20 cellular contexts compared by ENCODE assay signal in genomic region chr17:8020776-8021564, GRCh38. TPM values are rescaled to one million over a fixed set of nuclear protein-coding genes. Genes with fewer than 3 reads are reported as not detected.
DNase-seq lines count a peak whose midpoint lies in the region; ATAC-seq, FAIRE-seq and TF ChIP-seq lines count a peak whose summit lies in the region.
"Had no signal": no experiment of that assay in that cellular context is flagged by ENCODE, and none has a peak within 500 bp of the region (broad histone marks: within the 10 kb centered on the region; RNA-seq: fewer than 3 reads in every experiment).

No MANE protein-coding gene starts in this region.

- no peak overlapping the region for H3K9ac ChIP-seq in mammary epithelial cell (ENCODE audit: insufficient read depth, low read length)
- no peak overlapping the region for H3K9ac ChIP-seq in kidney (ENCODE audit: low read length in 2 of 2)
- H3K9ac ChIP-seq: BLaER1 treated with 17β-estradiol and CSF1 and Interleukin-3, amounts not matched to agents 10 nM and 100 nM had no signal

- CTCF ChIA-PET in MCF 10A (lab: Yijun Ruan, JAX): interaction anchor here (0.7 to 11.4 kb wide), 5 partner anchors 10 to 58 kb away, joined by 3 to 167 read pairs (median 14); partner anchors contain the start of gene ALOX15B
- CTCF ChIA-PET in mammary epithelial cell (lab: Charles Lee; ENCODE audit: low non-redundant PET): no interaction called here
- CTCF ChIA-PET in WTC11 (lab: Charles Lee): interaction anchor here (0.7 to 8.3 kb wide), 5 partner anchors 17 to 221 kb away, joined by 3 to 154 read pairs (median 4); partner anchors contain the start of gene ALOX15B
- CTCF ChIA-PET in CD4-positive, alpha-beta T cell (lab: Charles Lee): no interaction called here

- H3K4me1 ChIP-seq in mammary epithelial cell (ENCODE audit: insufficient read depth, low read length): peaks cover 52% of the 10 kb centered on the region
- H3K4me1 ChIP-seq in kidney (ENCODE audit: control insufficient read depth in 1 of 2, insufficient read depth in 1 of 2, low read depth in 1 of 2, low read length in 2 of 2): peaks cover 0 to 3% of the 10 kb centered on the region in 2 donors
- peaks cover 7 to 69% (median 31%) of the 10 kb centered on the region in 6 donors for H3K4me1 ChIP-seq in spleen

- H3K4me3 ChIP-seq in mammary epithelial cell (replicated peaks in 1 of 3; ENCODE audit: insufficient read depth in 1 of 3, low read depth in 2 of 3, low read length in 3 of 3): no peak overlapping the region
- H3K4me3 ChIP-seq in kidney (ENCODE audit: low read length in 2 of 2): no peak overlapping the region
- no peak overlapping the region for H3K4me3 ChIP-seq in spleen
- H3K4me3 ChIP-seq: BLaER1 treated with 17β-estradiol and CSF1 and Interleukin-3, amounts not matched to agents 10 nM and 100 nM; K562; SK-N-MC had no signal

- no peaks in the 10 kb centered on the region for H3K79me2 ChIP-seq in mammary epithelial cell (ENCODE audit: insufficient read depth, low read length)

- FAIRE-seq in kidney (lab: Jason Lieb, UNC): no peak
- FAIRE-seq: A204.1, K562 had no signal

- H3K27me3 ChIP-seq in mammary epithelial cell (ENCODE audit: insufficient read depth, low read length) (no peaks in the 10 kb centered on the region), spleen (replicated peaks in 1 of 7) (peaks cover 0 to 44% (median 8%) of the 10 kb centered on the region in 7 donors)
- peaks cover 4% of the 10 kb centered on the region for H3K27me3 ChIP-seq in CD4-positive, alpha-beta T cell (ENCODE audit: control insufficient read depth, insufficient read depth, low read length)

- H2AFZ ChIP-seq in mammary epithelial cell (ENCODE audit: low read depth, low read length): no peak overlapping the region

- H4K20me1 ChIP-seq in mammary epithelial cell (ENCODE audit: insufficient read depth, low read length): no peaks in the 10 kb centered on the region
- H4K20me1 ChIP-seq: BLaER1 treated with 17β-estradiol and CSF1 and Interleukin-3, amounts not matched to agents 10 nM and 100 nM had no signal

- POLR2A ChIA-PET in MCF 10A (lab: Yijun Ruan, JAX) (interaction anchor here (0.6 to 6.4 kb wide), 6 partner anchors 10 to 227 kb away, joined by 3 to 155 read pairs (median 6); partner anchors contain the start of genes ALOX15B, CNTROB, CTC1 and TRAPPC1), WTC11 (lab: Charles Lee) (no interaction called here)
- POLR2A ChIA-PET in CD4-positive, alpha-beta T cell (lab: Charles Lee): no interaction called here

- H3K36me3 ChIP-seq in mammary epithelial cell (ENCODE audit: insufficient read depth, low read length) (no peaks in the 10 kb centered on the region), kidney (ENCODE audit: control insufficient read depth in 1 of 2, insufficient read depth in 2 of 2, low read length in 2 of 2) (no peaks in the 10 kb centered on the region), spleen (no peaks in the 10 kb centered on the region)
- H3K36me3 ChIP-seq: BLaER1 treated with 17β-estradiol and CSF1 and Interleukin-3, amounts not matched to agents 10 nM and 100 nM had no signal

- H3K4me1 Mint-ChIP-seq in MCF 10A (ENCODE audit: insufficient read depth, unreplicated experiment): peaks cover 58% of the 10 kb centered on the region
- peaks cover 7% of the 10 kb centered on the region for H3K4me1 Mint-ChIP-seq in WTC11
- H3K4me1 Mint-ChIP-seq in CD4-positive, alpha-beta T cell (ENCODE audit: low read depth): peaks cover 6% of the 10 kb centered on the region

- in situ Hi-C loops in mammary epithelial cell (cut with MboI; ENCODE audit: low sequenced_read_pairs in 2 of 2): no loop called here

- H3K9me3 ChIP-seq in mammary epithelial cell (replicated peaks; ENCODE audit: insufficient read depth, low read length): no peaks in the 10 kb centered on the region
- no peaks in the 10 kb centered on the region for H3K9me3 ChIP-seq in kidney (ENCODE audit: control insufficient read depth in 1 of 2, low read length in 2 of 2)
- no peaks in the 10 kb centered on the region for H3K9me3 ChIP-seq in spleen
- H3K9me3 ChIP-seq in CD4-positive, alpha-beta T cell (ENCODE audit: control insufficient read depth, low read length): no peaks in the 10 kb centered on the region
- H3K9me3 ChIP-seq: BLaER1 treated with 17β-estradiol and CSF1 and Interleukin-3, amounts not matched to agents 10 nM and 100 nM had no signal

- H3K27ac Mint-ChIP-seq in MCF 10A (ENCODE audit: low read depth, unreplicated experiment) (peak overlapping the region; percentile 95), WTC11 (peak overlapping the region; percentile 69; the same call in 1 of the 2 replicates)
- H3K27ac Mint-ChIP-seq in CD4-positive, alpha-beta T cell: no peak overlapping the region

- BruUV-seq in MCF 10A (replicated peaks; lab: Mats Ljungman, UMichigan): no TSS peak
- BruUV-seq in mammary epithelial cell (replicated peaks; lab: Mats Ljungman, UMichigan): no TSS peak

- H3K9me3 Mint-ChIP-seq in MCF 10A (ENCODE audit: unreplicated experiment) (no peaks in the 10 kb centered on the region), WTC11 (no peaks in the 10 kb centered on the region)
- no peaks in the 10 kb centered on the region for H3K9me3 Mint-ChIP-seq in CD4-positive, alpha-beta T cell

- H3K4me3 Mint-ChIP-seq in MCF 10A (ENCODE audit: unreplicated experiment) (no peak overlapping the region), WTC11 (no peak overlapping the region)
- no peak overlapping the region for H3K4me3 Mint-ChIP-seq in CD4-positive, alpha-beta T cell

- 95% methylated on average over 9 of the region's 9 CpGs for WGBS in mammary epithelial cell (ENCODE audit: low coverage, missing lambda C conversion rate)
- 84 to 92% (median 89%) methylated on average over 8 to 9 of the region's 9 CpGs for WGBS in spleen, 5 donors

- H3K36me3 Mint-ChIP-seq in MCF 10A (ENCODE audit: insufficient read depth, unreplicated experiment) (no peaks in the 10 kb centered on the region), WTC11 (no peaks in the 10 kb centered on the region)
- no peaks in the 10 kb centered on the region for H3K36me3 Mint-ChIP-seq in CD4-positive, alpha-beta T cell (ENCODE audit: low read depth)

- DNase-seq in MCF 10A (ENCODE audit: unreplicated experiment) (no peak), mammary epithelial cell (no peak), WTC11 (ENCODE audit: low spot score) (no peak), kidney (peak; percentile 41), spleen (peak; percentile 22), SKM-1 (lab: John Stamatoyannopoulos, UW; ENCODE audit: unreplicated experiment) (no peak), NCI-H510A treated with DMSO at 0.1 percent for 48 hours (lab: John Stamatoyannopoulos, UW) (no peak)
- DNase-seq in CD4-positive, alpha-beta T cell: no peak
- DNase-seq: DMS53, HCEC 1CT, NCI-H1436, NCI-H2029, NCI-H2171, NCI-H446 treated with DMSO at 0.1 percent for 48 hours, NCI-H82, Right ventricle myocardium superior had no signal

- H3K27me3 Mint-ChIP-seq in MCF 10A (ENCODE audit: insufficient read depth, unreplicated experiment): no peaks in the 10 kb centered on the region
- no peaks in the 10 kb centered on the region; the same call in none of the 2 replicates for H3K27me3 Mint-ChIP-seq in WTC11 (ENCODE audit: low read depth)
- peaks cover 31% of the 10 kb centered on the region for H3K27me3 Mint-ChIP-seq in CD4-positive, alpha-beta T cell

- H3K27ac ChIP-seq in mammary epithelial cell (ENCODE audit: insufficient read depth, low read depth, low read length): no peak overlapping the region
- H3K27ac ChIP-seq in kidney (ENCODE audit: low read depth in 2 of 2, low read length in 2 of 2): no peak overlapping the region
- H3K27ac ChIP-seq in spleen: no peak overlapping the region
- no peak overlapping the region for H3K27ac ChIP-seq in CD4-positive, alpha-beta T cell (ENCODE audit: low read depth, low read length)
- H3K27ac ChIP-seq: SK-N-MC had no signal

- no peak for TF ChIP-seq CTCF in MCF 10A (IDR thresholded peaks at IDR 0.05; ENCODE audit: unreplicated experiment)
- no peak for TF ChIP-seq CTCF in mammary epithelial cell (conservative IDR thresholded peaks at IDR 0.05 in 1 of 2, IDR thresholded peaks at IDR 0.05 in 1 of 2; ENCODE audit: extremely low read depth in 1 of 2, insufficient read depth in 1 of 2, low read depth in 1 of 2, low read length in 2 of 2)
- TF ChIP-seq CTCF in WTC11 (IDR thresholded peaks at IDR 0.05): no peak
- TF ChIP-seq CTCF in kidney (IDR thresholded peaks at IDR 0.05; ENCODE audit: borderline replicate concordance, extremely low read depth, insufficient read depth): no peak
- TF ChIP-seq CTCF in spleen (IDR thresholded peaks at IDR 0.05 in 8 of 11, conservative IDR thresholded peaks at IDR 0.05 in 3 of 11): no peak
- TF ChIP-seq CTCF in CD4-positive, alpha-beta T cell (IDR thresholded peaks at IDR 0.05): no peak

- no peak overlapping the region for H3K4me2 ChIP-seq in mammary epithelial cell (ENCODE audit: insufficient read depth, low read depth, low read length)

- no peak for ATAC-seq in WTC11
- ATAC-seq in CD4-positive, alpha-beta T cell (ENCODE audit: poor library complexity): no peak
- ATAC-seq: K562 had no signal

- intact Hi-C loops in MCF 10A (cut with micrococcal nuclease): no loop called here
- intact Hi-C loops in mammary epithelial cell (cut with micrococcal nuclease): no loop called here
- intact Hi-C loops in kidney (cut with DNase I): no loop called here
- intact Hi-C loops in spleen (cut with DNase I; ENCODE audit: low total_unique reads): no loop called here
- intact Hi-C loops in CD4-positive, alpha-beta T cell (cut with DNase I, micrococcal nuclease): no loop called here

- TF ChIP-seq POLR2A in spleen (IDR thresholded peaks at IDR 0.05): no peak

- dilution Hi-C loops in mammary epithelial cell (cut with HindIII; ENCODE audit: low sequenced_read_pairs): no loop called here

RNA-seq across cellular contexts. Expression of gene ALOX15B, which starts 17.9 kb away (rescaled TPM):
- total RNA-seq in MCF 10A (2022) (18.5 and 27.6 TPM in 2 replicates), mammary epithelial cell (10 to 100 TPM; 43.5 to 45.3 TPM), WTC11 (2021) (0.22 to 0.87 TPM (median 0.73 TPM) in 3 replicates), kidney (8.0 TPM), spleen (1 to 10 TPM in 5 of 7 donors, under 1 TPM in 2; 0.13 to 6.2 (median 2.8) TPM)
- polyA plus RNA-seq in mammary epithelial cell (83.5 TPM), kidney (ENCODE audit: insufficient read depth, low read depth, low replicate concordance) (0.15 TPM), spleen (1 to 10 TPM; 1.0 to 7.8 (median 2.7) TPM)
- polyA minus RNA-seq in mammary epithelial cell: 66.6 TPM
- total RNA-seq in CD4-positive, alpha-beta T cell: not detected
- total RNA-seq: Right ventricle myocardium superior had no signal
- polyA plus RNA-seq: K562 had no signal

RNA-seq across cellular contexts. Expression of gene GUCY2D, which starts 18.6 kb away (rescaled TPM):
- total RNA-seq in MCF 10A (2022) (not detected in 2 replicates), mammary epithelial cell (under 1 TPM in 1 of 2 donors, not detected in 1; 0.47 TPM), WTC11 (2021) (0.87 to 1.9 TPM (median 1.1 TPM) in 3 replicates), kidney (0.19 TPM), spleen (under 1 TPM in 2 of 7 donors, not detected in 5; 0.07 to 0.43 TPM)
- polyA plus RNA-seq in mammary epithelial cell (0.01 TPM), kidney (ENCODE audit: insufficient read depth, low read depth, low replicate concordance) (0.24 TPM), spleen (under 1 TPM in 1 of 3 donors, not detected in 2; 0.03 TPM)
- polyA minus RNA-seq in mammary epithelial cell: not detected
- under 1 TPM in 1 of 2 experiments, not detected in 1; 0.06 TPM for total RNA-seq in CD4-positive, alpha-beta T cell
- total RNA-seq: Right ventricle myocardium superior had no signal
- polyA plus RNA-seq: K562 had no signal

Comparison
In these comparisons a context has a peak if more than half of its experiments do, and no peak if none do; other contexts are left out.
1. CTCF ChIA-PET loops: an anchor here in MCF 10A (0.7 to 11.4 kb wide) and WTC11 (0.7 to 8.3 kb wide); none called in mammary epithelial cell and CD4-positive, alpha-beta T cell.
2. DNase-seq: peak in kidney (single experiment) and spleen (single experiment); none in MCF 10A (single experiment), mammary epithelial cell (single experiment), WTC11 (single experiment), CD4-positive, alpha-beta T cell (0 of 10), SKM-1 (single experiment) and NCI-H510A treated with DMSO at 0.1 percent for 48 hours (single experiment).